ENCODE assay signal across 8 cellular contexts in the genomic region with DNA sequence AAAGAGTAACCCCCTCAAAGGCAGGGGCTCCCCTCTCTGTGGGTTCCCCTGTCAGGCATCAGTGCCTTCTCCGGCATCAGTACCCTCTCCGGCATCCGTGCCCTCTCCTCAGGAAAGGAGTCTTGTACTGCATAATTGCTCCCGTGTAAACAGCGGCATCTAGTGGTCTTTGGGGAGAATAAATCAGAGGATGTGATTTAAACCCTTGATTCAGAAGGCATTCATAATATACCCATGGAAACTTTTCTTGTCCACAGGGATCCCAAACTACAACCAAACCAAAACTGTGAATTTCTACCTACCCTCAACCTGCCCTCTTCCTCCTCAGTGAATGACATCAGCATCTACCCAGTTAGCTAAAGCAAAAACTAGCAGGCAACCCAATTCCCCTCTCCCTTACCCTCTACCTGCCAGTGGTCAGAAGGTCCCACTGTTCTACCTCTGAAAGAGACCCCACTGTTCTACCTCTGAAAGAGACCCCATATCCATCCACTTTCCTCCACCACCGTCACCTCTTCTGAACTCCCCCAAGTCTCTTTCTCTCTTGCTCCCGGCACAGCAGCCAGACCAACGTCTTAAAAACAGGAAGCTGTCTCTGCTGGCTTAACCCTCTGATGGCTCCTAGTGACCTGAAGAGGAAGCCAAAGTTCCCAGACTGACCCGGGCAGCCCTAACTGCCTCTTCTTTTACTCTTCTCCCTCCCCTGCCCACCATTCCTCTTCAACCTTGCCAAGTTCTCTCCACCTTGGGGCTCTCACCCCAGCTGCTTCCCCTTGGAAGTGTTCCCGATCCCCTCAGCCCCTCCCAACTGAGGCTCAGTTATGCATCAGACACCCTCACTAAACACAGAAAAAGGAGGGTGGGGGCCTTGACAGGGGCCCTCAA. TPM values are rescaled to one million over a fixed set of nuclear protein-coding genes. Genes with fewer than 3 reads are reported as not detected.
DNase-seq lines count a peak whose midpoint lies in the region; ATAC-seq and TF ChIP-seq lines count a peak whose summit lies in the region.

No MANE protein-coding gene starts in this region.

- H3K9me2 ChIP-seq in SU-DHL-6 (replicated peaks; ENCODE audit: insufficient read depth, low read length), result no peaks in the 10 kb centered on the region

- WGBS in smooth muscle cell (ENCODE audit: low lambda C conversion rate), result 15% methylated on average over 10 of the region's 10 CpGs

- H3K36me3 ChIP-seq in SU-DHL-6 (ENCODE audit: low read length), result no peaks in the 10 kb centered on the region; the same call in 1 of the 2 replicates
- H3K36me3 ChIP-seq in smooth muscle cell (ENCODE audit: low read depth), result peaks cover 4% of the 10 kb centered on the region

- H3K4me1 ChIP-seq in smooth muscle cell (ENCODE audit: low read depth), result peaks cover 12% of the 10 kb centered on the region

- H3F3A ChIP-seq in SU-DHL-6 (ENCODE audit: insufficient read depth), result peaks cover 13% of the 10 kb centered on the region
- H3F3A ChIP-seq in smooth muscle cell (ENCODE audit: low read depth), result peaks cover 5% of the 10 kb centered on the region

- no peak overlapping the region for H3K27ac ChIP-seq in SU-DHL-6 (ENCODE audit: low read depth, low read length)
- H3K27ac ChIP-seq in smooth muscle cell (ENCODE audit: low read depth), result peak overlapping the region; percentile 82

- H2AFZ ChIP-seq in SU-DHL-6 (ENCODE audit: low read depth, low read length, severe bottlenecking) (no peak overlapping the region), smooth muscle cell (ENCODE audit: low read depth) (no peak overlapping the region)

- no peaks in the 10 kb centered on the region for H4K20me1 ChIP-seq in SU-DHL-6 (ENCODE audit: low read depth, low read length)
- peaks cover 80% of the 10 kb centered on the region for H4K20me1 ChIP-seq in smooth muscle cell (ENCODE audit: low read depth)

- TF ChIP-seq CTCF in SU-DHL-6 (IDR thresholded peaks at IDR 0.05; ENCODE audit: insufficient read depth, low read length, poor library complexity, severe bottlenecking) (peak; percentile 85), smooth muscle cell (IDR thresholded peaks at IDR 0.05; ENCODE audit: borderline replicate concordance, insufficient read depth, poor library complexity, severe bottlenecking) (peak; percentile 82)

- H3K27me3 ChIP-seq in SU-DHL-6 (ENCODE audit: low read length) (no peaks in the 10 kb centered on the region), smooth muscle cell (ENCODE audit: low read depth) (no peaks in the 10 kb centered on the region)

- no peak for ATAC-seq in GM21723 (IDR thresholded peaks at IDR 0.05; ENCODE audit: unreplicated experiment)

- peak; percentile 62 for DNase-seq in A172 (ENCODE audit: low spot score)
- peak; percentile 80 for DNase-seq in GM03348 (ENCODE audit: low spot score)
- DNase-seq in NCI-H1105 treated with DMSO at 0.1 percent for 48 hours (lab: John Stamatoyannopoulos, UW), result peak; percentile 71
- peak; percentile 84 for DNase-seq in cerebellar cortex (ENCODE audit: low spot score)
- DNase-seq in islet precursor cell, result peak; percentile 75
- no peak for DNase-seq in smooth muscle cell (lab: John Stamatoyannopoulos, UW; ENCODE audit: unreplicated experiment)

- H3K9me3 ChIP-seq in SU-DHL-6 (ENCODE audit: insufficient read depth, low read length) (no peaks in the 10 kb centered on the region), smooth muscle cell (replicated peaks; ENCODE audit: low read depth) (no peaks in the 10 kb centered on the region)

- H3K4me2 ChIP-seq in SU-DHL-6 (ENCODE audit: low read depth, low read length, poor library complexity, severe bottlenecking) (peak overlapping the region; percentile 29), smooth muscle cell (peak overlapping the region; percentile 76)

- H3K9ac ChIP-seq in SU-DHL-6 (ENCODE audit: low read length), result no peak overlapping the region; the same call in 1 of the 2 replicates
- H3K9ac ChIP-seq in smooth muscle cell (ENCODE audit: low read depth), result peak overlapping the region; percentile 58

- H3K79me2 ChIP-seq in SU-DHL-6 (ENCODE audit: insufficient read depth, low read length) (0 out of 2 replicates have a peak, but pooled peaks cover 15% of the 10 kb centered on the region), smooth muscle cell (ENCODE audit: low read depth) (peaks cover 52% of the 10 kb centered on the region)

- H3K4me3 ChIP-seq in SU-DHL-6 (ENCODE audit: insufficient read depth, low read length, poor library complexity, severe bottlenecking), result no peak overlapping the region
- H3K4me3 ChIP-seq in smooth muscle cell, result peak overlapping the region; percentile 18

RNA-seq across cellular contexts. Expression of gene UBE2V1, which starts 27.2 kb away (rescaled TPM):
- 58.9 and 59.1 TPM in 2 replicates for total RNA-seq in A172 (2014; rRNA removed; shearing (Covaris generic))
- total RNA-seq in smooth muscle cell, result 94.1 and 94.8 TPM in 2 replicates
- 128 and 141 TPM in 2 replicates for polyA plus RNA-seq in smooth muscle cell
